21 cellular contexts compared by ENCODE assay signal in the genomic region with DNA sequence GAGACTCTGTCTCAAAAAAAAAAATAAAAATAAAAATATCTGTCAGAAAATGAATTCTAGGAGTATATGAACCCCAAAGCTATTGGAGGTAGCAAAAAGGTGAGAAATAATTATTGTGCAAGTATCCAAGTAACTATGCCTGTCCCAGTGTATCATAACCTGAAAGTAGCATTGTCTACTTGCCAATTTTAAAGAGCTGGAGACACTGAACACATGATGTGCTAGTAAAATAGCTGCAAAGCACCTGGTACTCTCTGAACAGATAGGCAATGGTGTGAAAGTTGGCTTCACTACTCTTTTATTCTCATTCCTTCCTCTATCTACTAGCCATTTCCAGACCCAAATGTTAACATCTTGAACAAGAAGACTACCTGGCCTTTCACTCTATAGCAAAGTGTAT.
"Had no signal": no experiment of that assay in that cellular context is flagged by ENCODE, and none has a peak within 500 bp of the region (broad histone marks: within the 10 kb centered on the region; RNA-seq: fewer than 3 reads in every experiment).

No MANE protein-coding gene starts in this region.

- H3K9me3 ChIP-seq: ascending aorta, right lobe of liver, transverse colon had no signal

- H3K27ac ChIP-seq: ascending aorta, brain microvascular endothelial cell, right lobe of liver, skin epidermis, transverse colon had no signal

- H3K4me3 Mint-ChIP-seq: activated CD4-positive, alpha-beta T cell treated with anti-CD3 and anti-CD28 coated beads, Interleukin-2, amount 10 ng/mL, durations not matched to agents 7 days and 5 days; activated T-cell treated with anti-CD3 and anti-CD28 coated beads, Interleukin-2, amount 50 U/mL, for 24 hours; immature natural killer cell; nephron progenitor cell had no signal

- H3K27me3 ChIP-seq: ascending aorta, brain microvascular endothelial cell, right lobe of liver, transverse colon had no signal

- H3K27ac Mint-ChIP-seq: activated CD4-positive, alpha-beta T cell treated with anti-CD3 and anti-CD28 coated beads, Interleukin-2, amount 10 ng/mL, durations not matched to agents 7 days and 5 days; activated T-cell treated with anti-CD3 and anti-CD28 coated beads, Interleukin-2, amount 50 U/mL, for 24 hours; immature natural killer cell; nephron progenitor cell had no signal

- H3K27me3 Mint-ChIP-seq: activated T-cell treated with anti-CD3 and anti-CD28 coated beads, Interleukin-2, amount 50 U/mL, for 24 hours had no signal

- H3K36me3 ChIP-seq: ascending aorta, brain microvascular endothelial cell, right lobe of liver, transverse colon had no signal

- ATAC-seq: activated CD4-positive, CD25-positive, alpha-beta regulatory T cell treated with anti-CD3 and anti-CD28 coated beads, Interleukin-2, amount 50 U/mL, for 24 hours; left lobe of liver; right lobe of liver had no signal

- H3K4me3 ChIP-seq: ascending aorta, lung, right lobe of liver, skin epidermis, transverse colon had no signal

- DNase-seq: activated CD4-positive, alpha-beta T cell treated with anti-CD3 and anti-CD28 coated beads, Interleukin-2, amount 10 ng/mL, durations not matched to agents 7 days and 5 days; activated CD8-positive, alpha-beta memory T cell treated with anti-CD3 and anti-CD28 coated beads for 24 hours; activated CD8-positive, alpha-beta memory T cell treated with anti-CD3 and anti-CD28 coated beads, Interleukin-2, amount 50 U/mL, for 4 hours; activated naive CD4-positive, alpha-beta T cell treated with Interleukin-2 at 50 U/mL for 16 hours; activated T-cell treated with anti-CD3 and anti-CD28 coated beads, Interleukin-2, amount 50 U/mL, for 24 hours; brain microvascular endothelial cell; central memory CD4-positive, alpha-beta T cell; effector memory CD4-positive, alpha-beta T cell; foreskin melanocyte; immature natural killer cell; midbrain; nephron progenitor cell; right lobe of liver; stimulated activated CD4-positive, alpha-beta T cell treated with anti-CD3 and anti-CD28 coated beads, Interleukin-1b, Interleukin-23, amount 100 ng/mL, for 48 hours; SW 1271; transverse colon had no signal

- H3K36me3 Mint-ChIP-seq: immature natural killer cell had no signal

- H3K9me3 Mint-ChIP-seq: activated T-cell treated with anti-CD3 and anti-CD28 coated beads, Interleukin-2, amount 50 U/mL, for 24 hours; immature natural killer cell; nephron progenitor cell had no signal
